ENCODE assay signal across 8 cellular contexts in genomic region chr7:158976468-158976848, GRCh38.
DNase-seq lines count a peak whose midpoint lies in the region; ATAC-seq and TF ChIP-seq lines count a peak whose summit lies in the region.

No MANE protein-coding gene starts in this region.

- WGBS in SK-N-SH (ENCODE audit: low lambda C conversion rate) = 56% methylated on average over 4 of the region's 5 CpGs

- H3K9me3 ChIP-seq in SK-N-SH (no peaks in the 10 kb centered on the region), cardiac muscle cell (ENCODE audit: low read depth) (no peaks in the 10 kb centered on the region)

- no peaks in the 10 kb centered on the region for H3K9me2 ChIP-seq in SK-N-SH

- H3K4me3 Mint-ChIP-seq in stimulated activated naive CD8-positive, alpha-beta T cell treated with anti-CD3 and anti-CD28 coated beads, Interleukin-15, Interleukin-2, amounts not matched to agents 100 ng/mL and 50 ng/mL, for 24 hours = peak overlapping the region; percentile 80

- H3K36me3 ChIP-seq in SK-N-SH (replicated peaks in 1 of 2; ENCODE audit: control insufficient read depth in 1 of 2, insufficient read depth in 2 of 2, low read length in 1 of 2) = no peaks in the 10 kb centered on the region
- no peaks in the 10 kb centered on the region for H3K36me3 ChIP-seq in cardiac muscle cell

- peaks cover 4% of the 10 kb centered on the region for H3K9me3 Mint-ChIP-seq in stimulated activated naive CD8-positive, alpha-beta T cell treated with anti-CD3 and anti-CD28 coated beads, Interleukin-15, Interleukin-2, amounts not matched to agents 100 ng/mL and 50 ng/mL, for 24 hours

- peak overlapping the region; percentile 80 for H2AFZ ChIP-seq in SK-N-SH (ENCODE audit: low read depth)

- no peak overlapping the region for H3K9ac ChIP-seq in SK-N-SH

- no peaks in the 10 kb centered on the region for H3F3A ChIP-seq in SK-N-SH (replicated peaks; ENCODE audit: insufficient read depth)

- peak overlapping the region; percentile 83 for H3K27ac Mint-ChIP-seq in stimulated activated naive CD8-positive, alpha-beta T cell treated with anti-CD3 and anti-CD28 coated beads, Interleukin-15, Interleukin-2, amounts not matched to agents 100 ng/mL and 50 ng/mL, for 24 hours

- peak overlapping the region; percentile 72 for H3K4me2 ChIP-seq in SK-N-SH

- H3K4me1 ChIP-seq in SK-N-SH (ENCODE audit: control insufficient read depth in 1 of 2, insufficient read depth in 2 of 2, low read depth in 1 of 2, low read length in 1 of 2) = peaks cover 0 to 14% of the 10 kb centered on the region in 2 experiments; a peak in 1 of 4 replicates
- H3K4me1 ChIP-seq in cardiac muscle cell (ENCODE audit: low read depth) = peaks cover 7% of the 10 kb centered on the region

- H3K27me3 ChIP-seq in SK-N-SH (ENCODE audit: insufficient read depth) (no peaks in the 10 kb centered on the region), cardiac muscle cell (no peaks in the 10 kb centered on the region)

- no peak overlapping the region for H3K27ac ChIP-seq in SK-N-SH (ENCODE audit: low read depth in 2 of 2, low read length in 1 of 2)
- H3K27ac ChIP-seq in cardiac muscle cell = no peak overlapping the region

- no peaks in the 10 kb centered on the region for H3K27me3 Mint-ChIP-seq in stimulated activated naive CD8-positive, alpha-beta T cell treated with anti-CD3 and anti-CD28 coated beads, Interleukin-15, Interleukin-2, amounts not matched to agents 100 ng/mL and 50 ng/mL, for 24 hours

- ATAC-seq in GM18907 (IDR thresholded peaks at IDR 0.05; ENCODE audit: unreplicated experiment) (peak; percentile 65), HG02885 (IDR thresholded peaks at IDR 0.05; ENCODE audit: poor library complexity, unreplicated experiment) (peak; percentile 39)

- CTCF ChIA-PET in SK-N-SH (lab: Yijun Ruan, JAX) = interaction anchor here (0.7 to 5.9 kb wide), 71 partner anchors 9 to 622 kb away, joined by 3 to 77 read pairs (median 5); partner anchors contain the start of genes ESYT2 and NCAPG2

- no peak for TF ChIP-seq EP300 in SK-N-SH (IDR thresholded peaks at IDR 0.05; ENCODE audit: borderline replicate concordance in 1 of 2, low read depth in 1 of 2, low read length in 1 of 2)

- H3K4me3 ChIP-seq in SK-N-SH (ENCODE audit: low read depth in 2 of 2, low read length in 1 of 2) (peak overlapping the region in 1 of 2 experiments; percentile 55; a peak in 1 of 4 replicates), cardiac muscle cell (peak overlapping the region; percentile 18)

- TF ChIP-seq CTCF in SK-N-SH (IDR thresholded peaks at IDR 0.05) = no peak
- TF ChIP-seq CTCF in cardiac muscle cell (IDR thresholded peaks at IDR 0.05; ENCODE audit: low read depth, low read length) = no peak
- TF ChIP-seq CTCF in GM13977 (IDR thresholded peaks at IDR 0.05; ENCODE audit: extremely low read depth, insufficient read depth, missing control alignments) = no peak

- H4K20me1 ChIP-seq in SK-N-SH (ENCODE audit: insufficient read depth) = no peaks in the 10 kb centered on the region

- TF ChIP-seq RAD21 in SK-N-SH (IDR thresholded peaks at IDR 0.05; ENCODE audit: low read length) = no peak

- in situ Hi-C loops in GM13977 (cut with MboI; ENCODE audit: low pct_unique_long_range_greater_than_20kb, low sequenced_read_pairs, unreplicated experiment) = no loop called here

- no peaks in the 10 kb centered on the region for H3K36me3 Mint-ChIP-seq in stimulated activated naive CD8-positive, alpha-beta T cell treated with anti-CD3 and anti-CD28 coated beads, Interleukin-15, Interleukin-2, amounts not matched to agents 100 ng/mL and 50 ng/mL, for 24 hours (ENCODE audit: low read depth)

- DNase-seq in SK-N-SH = no peak
- peak; percentile 8 to 33 for DNase-seq in cardiac muscle cell (ENCODE audit: low read depth in 1 of 2, low spot score in 1 of 2)
- DNase-seq in GM13977 (ENCODE audit: low spot score) = no peak
- no peak for DNase-seq in midbrain (lab: John Stamatoyannopoulos, UW)
- DNase-seq in NCI-H82 (lab: John Stamatoyannopoulos, UW) = no peak

- POLR2A ChIA-PET in SK-N-SH (lab: Yijun Ruan, JAX) = interaction anchor here (0.9 to 1.0 kb wide), 2 partner anchors 21 to 113 kb away, joined by 3 to 6 read pairs; no protein-coding TSS in a partner anchor

- H3K79me2 ChIP-seq in SK-N-SH (ENCODE audit: insufficient read depth) = no peaks in the 10 kb centered on the region

- H3K4me1 Mint-ChIP-seq in stimulated activated naive CD8-positive, alpha-beta T cell treated with anti-CD3 and anti-CD28 coated beads, Interleukin-15, Interleukin-2, amounts not matched to agents 100 ng/mL and 50 ng/mL, for 24 hours (ENCODE audit: low read depth) = peaks cover 23% of the 10 kb centered on the region

TF ChIP-seq in SK-N-SH, 30 proteins besides CTCF, POLR2A, EP300 and RAD21:
- TF ChIP-seq IRF3 (IDR thresholded peaks at IDR 0.05; ENCODE audit: low read depth, low read length) (no peak), NRF1 (IDR thresholded peaks at IDR 0.05; ENCODE audit: low read depth, low read length) (no peak), ZBTB33 (IDR thresholded peaks at IDR 0.05; ENCODE audit: borderline replicate concordance, low read depth) (no peak), MEF2A (IDR thresholded peaks at IDR 0.05; ENCODE audit: borderline replicate concordance, low read depth) (no peak), TCF12 (IDR thresholded peaks at IDR 0.05) (no peak), YY1 (IDR thresholded peaks at IDR 0.05; ENCODE audit: low read depth) (no peak), FOSL2 (IDR thresholded peaks at IDR 0.05; ENCODE audit: borderline replicate concordance, low read depth) (no peak), PBX3 (IDR thresholded peaks at IDR 0.05) (no peak), MAX (IDR thresholded peaks at IDR 0.05; ENCODE audit: low read depth) (no peak)

Comparison
In these comparisons a context has a peak if more than half of its experiments do, and no peak if none do; other contexts are left out.
1. DNase-seq: peak in cardiac muscle cell (2 of 2); none in SK-N-SH (single experiment), GM13977 (single experiment), midbrain (single experiment) and NCI-H82 (single experiment).